Comparison of ENCODE assay signal across 8 cellular contexts in genomic region chr10:79249156-79250121, GRCh38.
DNase-seq lines count a peak whose midpoint lies in the region; ATAC-seq, FAIRE-seq and TF ChIP-seq lines count a peak whose summit lies in the region.

No MANE protein-coding gene starts in this region.

- POLR2A ChIA-PET in RWPE1 (lab: Yijun Ruan, JAX; ENCODE audit: low non-redundant PET) = no interaction called here

- H3K36me3 Mint-ChIP-seq in memory B cell = no peaks in the 10 kb centered on the region

- H3K27me3 Mint-ChIP-seq in memory B cell = no peaks in the 10 kb centered on the region

- no peak overlapping the region for H3K27ac ChIP-seq in RWPE1

- H3K9me3 Mint-ChIP-seq in memory B cell = no peaks in the 10 kb centered on the region

- H3K27ac Mint-ChIP-seq in memory B cell = peak overlapping the region; percentile 97

- no peak for DNase-seq in GM12891 (ENCODE audit: insufficient read length, low spot score)
- no peak for DNase-seq in memory B cell (ENCODE audit: low spot score in 2 of 2)
- DNase-seq in RWPE1 (ENCODE audit: low spot score) = no peak
- DNase-seq in SW480 (ENCODE audit: low spot score) = no peak
- no peak for DNase-seq in stimulated activated CD4-positive, alpha-beta T cell treated with anti-CD3 and anti-CD28 coated beads, Interleukin-1b, Interleukin-23, amount 100 ng/mL, for 48 hours
- no peak for DNase-seq in NCI-H69 (lab: John Stamatoyannopoulos, UW)

- CTCF ChIA-PET in RWPE1 (lab: Yijun Ruan, JAX) = interaction anchor here (0.5 to 1.1 kb wide), 3 partner anchors 38 to 552 kb away, joined by 3 read pairs; no protein-coding TSS in a partner anchor

- TF ChIP-seq POLR2A in GM12891 (IDR thresholded peaks at IDR 0.05; ENCODE audit: low read depth, low read length) = peak; percentile 62; the same call in 1 of the 2 replicates

- peak; percentile 95 for FAIRE-seq in GM12891 (lab: Jason Lieb, UNC)

- H3K4me3 Mint-ChIP-seq in memory B cell = peak overlapping the region; percentile 61

- TF ChIP-seq CTCF in RWPE1 (conservative IDR thresholded peaks at IDR 0.05; ENCODE audit: low read depth) = no peak

- peaks cover 84% of the 10 kb centered on the region for H3K4me1 Mint-ChIP-seq in memory B cell

- peak; percentile 51 for ATAC-seq in GM21381 (IDR thresholded peaks at IDR 0.05; ENCODE audit: unreplicated experiment)
- peak; percentile 41 for ATAC-seq in HG03575 (IDR thresholded peaks at IDR 0.05; ENCODE audit: extremely low read depth, insufficient number of reproducible peaks, low FRiP score, unreplicated experiment)
- ATAC-seq in memory B cell (ENCODE audit: low read depth) = peak; percentile 29

TF ChIP-seq in GM12891, 5 proteins besides CTCF, POLR2A, EP300 and RAD21:
- TF ChIP-seq SPI1 (IDR thresholded peaks at IDR 0.05; ENCODE audit: low read depth, low read length) = peak; percentile 96
- TF ChIP-seq POLR2AphosphoS5 (IDR thresholded peaks at IDR 0.05; ENCODE audit: low read depth, low read length) = peak; percentile 62; the same call in 1 of the 2 replicates
- peak; percentile 36 for TF ChIP-seq POU2F2 (IDR thresholded peaks at IDR 0.05; ENCODE audit: low read depth, low read length)
- peak; percentile 67 for TF ChIP-seq PAX5 (IDR thresholded peaks at IDR 0.05; ENCODE audit: insufficient read depth, low read length, severe bottlenecking)
- peak; percentile 55; the same call in 1 of the 2 replicates for TF ChIP-seq TAF1 (IDR thresholded peaks at IDR 0.05; ENCODE audit: low read depth, low read length)
